In genomic region chr2:88746929-88747490, GRCh38 we compare ENCODE assay signal across 22 cellular contexts.
"Had no signal": no experiment of that assay in that cellular context is flagged by ENCODE, and none has a peak within 500 bp of the region (broad histone marks: within the 10 kb centered on the region; RNA-seq: fewer than 3 reads in every experiment).

No MANE protein-coding gene starts in this region.

- H3K27ac Mint-ChIP-seq: T-helper 1 cell treated with Interleukin-12 subunit alpha and Interleukin-12 subunit beta and Interleukin-4 antibody, amounts not matched to agents 30 μg/mL and 1 μg/mL, for 36 hours had no signal

- H3K4me3 Mint-ChIP-seq: neural crest cell; T-helper 1 cell treated with Interleukin-12 subunit alpha and Interleukin-12 subunit beta and Interleukin-4 antibody, amounts not matched to agents 30 μg/mL and 1 μg/mL, for 36 hours had no signal

- H3K27ac ChIP-seq: breast epithelium, coronary artery, prostate gland, right atrium auricular region, stomach, testis, upper lobe of right lung had no signal

- FAIRE-seq: astrocyte, endometrium had no signal

- H3K36me3 ChIP-seq: breast epithelium, prostate gland had no signal

- H3K27me3 ChIP-seq: breast epithelium, right atrium auricular region, stomach, testis, upper lobe of right lung had no signal

- H3K4me1 ChIP-seq: breast epithelium, prostate gland, right atrium auricular region, stomach, testis, upper lobe of right lung had no signal

- H3K9me3 ChIP-seq: prostate gland, testis, upper lobe of right lung had no signal

- DNase-seq: activated CD4-positive, alpha-beta T cell treated with anti-CD3 and anti-CD28 coated beads, Interleukin-2, amount 50 U/mL, for 1 hour; activated CD8-positive, alpha-beta memory T cell treated with anti-CD3 and anti-CD28 coated beads for 24 hours; activated CD8-positive, alpha-beta memory T cell treated with anti-CD3 and anti-CD28 coated beads, Interleukin-2, amount 50 U/mL, for 48 hours; activated gamma-delta T cell; foreskin fibroblast; hippocampal formation; islet precursor cell; mammary epithelial cell; midbrain; stomach; testis; upper lobe of right lung had no signal

- ATAC-seq: activated CD4-positive, CD25-positive, alpha-beta regulatory T cell treated with anti-CD3 and anti-CD28 coated beads, Interleukin-2, amount 50 U/mL, for 24 hours; left lobe of liver; upper lobe of right lung had no signal

- H3K4me3 ChIP-seq: breast epithelium, coronary artery, prostate gland, right atrium auricular region, stomach, testis, upper lobe of right lung had no signal
